8 cellular contexts compared by ENCODE assay signal in genomic region chr5:74684900-74685851, GRCh38. TPM values are rescaled to one million over a fixed set of nuclear protein-coding genes. Genes with fewer than 3 reads are reported as not detected.
DNase-seq lines count a peak whose midpoint lies in the region; ATAC-seq and TF ChIP-seq lines count a peak whose summit lies in the region.

Gene HEXB (plus strand): TSS chr5:74685233. CDS start chr5:74685261, 28 bp downstream.

- H3K4me1 Mint-ChIP-seq in activated T-helper 1 cell treated with anti-CD3 and anti-CD28 coated beads, Interleukin-12 subunit alpha, Interleukin-12 subunit beta, Interleukin-2, Interleukin-4 antibody, amounts not matched to agents 30 ng/mL and 10 ng/mL and 1 ng/mL, durations not matched to agents 14 hours and 24 hours and 36 hours (ENCODE audit: low read depth) = peaks cover 23% of the 10 kb centered on the region
- H3K4me1 Mint-ChIP-seq in naive B cell = peaks cover 14 to 25% (median 22%) of the 10 kb centered on the region in 3 donors
- H3K4me1 Mint-ChIP-seq in stimulated activated effector memory CD8-positive, alpha-beta T cell treated with anti-CD3 and anti-CD28 coated beads, Interleukin-12 subunit alpha, Interleukin-12 subunit beta, amount 100 ng/mL, for 72 hours = peaks cover 17% of the 10 kb centered on the region

- H3K27me3 Mint-ChIP-seq in activated T-helper 1 cell treated with anti-CD3 and anti-CD28 coated beads, Interleukin-12 subunit alpha, Interleukin-12 subunit beta, Interleukin-2, Interleukin-4 antibody, amounts not matched to agents 30 ng/mL and 10 ng/mL and 1 ng/mL, durations not matched to agents 14 hours and 24 hours and 36 hours (ENCODE audit: insufficient read depth) = peaks cover 14% of the 10 kb centered on the region
- no peaks in the 10 kb centered on the region for H3K27me3 Mint-ChIP-seq in naive B cell

- TF ChIP-seq CTCF in GM20000 (IDR thresholded peaks at IDR 0.05; ENCODE audit: extremely low read depth, missing control alignments) = peak; percentile 2

- peak; percentile 75 to 76 for ATAC-seq in naive B cell (ENCODE audit: low read depth in 2 of 2)
- peak; percentile 97 for ATAC-seq in stimulated activated effector memory CD8-positive, alpha-beta T cell treated with anti-CD3 and anti-CD28 coated beads, Interleukin-12 subunit alpha, Interleukin-12 subunit beta, amount 100 ng/mL, for 72 hours

- peak within 1 kb of the TSS; percentile 90 for H3K4me3 Mint-ChIP-seq in activated T-helper 1 cell treated with anti-CD3 and anti-CD28 coated beads, Interleukin-12 subunit alpha, Interleukin-12 subunit beta, Interleukin-2, Interleukin-4 antibody, amounts not matched to agents 30 ng/mL and 10 ng/mL and 1 ng/mL, durations not matched to agents 14 hours and 24 hours and 36 hours
- peak within 1 kb of the TSS; percentile 75 to 94 (median 88) for H3K4me3 Mint-ChIP-seq in naive B cell
- peak within 1 kb of the TSS; percentile 72 for H3K4me3 Mint-ChIP-seq in stimulated activated effector memory CD8-positive, alpha-beta T cell treated with anti-CD3 and anti-CD28 coated beads, Interleukin-12 subunit alpha, Interleukin-12 subunit beta, amount 100 ng/mL, for 72 hours

- DNase-seq in DMS114 treated with DMSO at 0.1 percent for 48 hours (lab: John Stamatoyannopoulos, UW; ENCODE audit: unreplicated experiment) = peak; percentile 50
- peak; percentile 90 for DNase-seq in GM20000 (ENCODE audit: low spot score)
- peak; percentile 89 for DNase-seq in HT1080 (ENCODE audit: low read depth)
- DNase-seq in RKO (ENCODE audit: low spot score) = peak; percentile 93
- DNase-seq in activated T-helper 1 cell treated with anti-CD3 and anti-CD28 coated beads, Interleukin-12 subunit alpha, Interleukin-12 subunit beta, Interleukin-2, Interleukin-4 antibody, amounts not matched to agents 30 ng/mL and 10 ng/mL and 1 ng/mL, durations not matched to agents 14 hours and 24 hours and 36 hours (ENCODE audit: low spot score) = peak; percentile 83
- peak; percentile 77 for DNase-seq in fibroblast of gingiva (ENCODE audit: low read depth)
- peak; percentile 74 for DNase-seq in naive B cell
- peak; percentile 73 to 91 for DNase-seq in stimulated activated effector memory CD8-positive, alpha-beta T cell treated with anti-CD3 and anti-CD28 coated beads, Interleukin-12 subunit alpha, Interleukin-12 subunit beta, amount 100 ng/mL, for 72 hours (ENCODE audit: low spot score in 2 of 2)

- intact Hi-C loops in activated T-helper 1 cell treated with anti-CD3 and anti-CD28 coated beads, Interleukin-12 subunit alpha, Interleukin-12 subunit beta, Interleukin-2, Interleukin-4 antibody, amounts not matched to agents 30 ng/mL and 10 ng/mL and 1 ng/mL, durations not matched to agents 14 hours and 24 hours and 36 hours (cut with micrococcal nuclease) = loop anchor here (1.0 to 10.0 kb wide), 10 partner anchors 44 to 1120 kb away; partner anchors contain the start of genes ANKRA2, ANKRD31, ENC1 and FAM169A

- peaks cover 16% of the 10 kb centered on the region for H3K36me3 Mint-ChIP-seq in activated T-helper 1 cell treated with anti-CD3 and anti-CD28 coated beads, Interleukin-12 subunit alpha, Interleukin-12 subunit beta, Interleukin-2, Interleukin-4 antibody, amounts not matched to agents 30 ng/mL and 10 ng/mL and 1 ng/mL, durations not matched to agents 14 hours and 24 hours and 36 hours (ENCODE audit: low read depth)
- peaks cover 0 to 5% of the 10 kb centered on the region in 2 donors for H3K36me3 Mint-ChIP-seq in naive B cell
- H3K36me3 Mint-ChIP-seq in stimulated activated effector memory CD8-positive, alpha-beta T cell treated with anti-CD3 and anti-CD28 coated beads, Interleukin-12 subunit alpha, Interleukin-12 subunit beta, amount 100 ng/mL, for 72 hours = peaks cover 11% of the 10 kb centered on the region

- H3K9me3 Mint-ChIP-seq in activated T-helper 1 cell treated with anti-CD3 and anti-CD28 coated beads, Interleukin-12 subunit alpha, Interleukin-12 subunit beta, Interleukin-2, Interleukin-4 antibody, amounts not matched to agents 30 ng/mL and 10 ng/mL and 1 ng/mL, durations not matched to agents 14 hours and 24 hours and 36 hours = no peaks in the 10 kb centered on the region
- no peaks in the 10 kb centered on the region for H3K9me3 Mint-ChIP-seq in naive B cell
- no peaks in the 10 kb centered on the region for H3K9me3 Mint-ChIP-seq in stimulated activated effector memory CD8-positive, alpha-beta T cell treated with anti-CD3 and anti-CD28 coated beads, Interleukin-12 subunit alpha, Interleukin-12 subunit beta, amount 100 ng/mL, for 72 hours

- H3K27ac Mint-ChIP-seq in activated T-helper 1 cell treated with anti-CD3 and anti-CD28 coated beads, Interleukin-12 subunit alpha, Interleukin-12 subunit beta, Interleukin-2, Interleukin-4 antibody, amounts not matched to agents 30 ng/mL and 10 ng/mL and 1 ng/mL, durations not matched to agents 14 hours and 24 hours and 36 hours = peak within 1 kb of the TSS; percentile 71
- peak within 1 kb of the TSS; percentile 74 to 93 (median 90) for H3K27ac Mint-ChIP-seq in naive B cell
- peak within 1 kb of the TSS; percentile 64 for H3K27ac Mint-ChIP-seq in stimulated activated effector memory CD8-positive, alpha-beta T cell treated with anti-CD3 and anti-CD28 coated beads, Interleukin-12 subunit alpha, Interleukin-12 subunit beta, amount 100 ng/mL, for 72 hours

RNA-seq across cellular contexts. Expression of gene HEXB, which starts in this region (rescaled TPM):
- total RNA-seq in HT1080 (2014; rRNA removed; shearing (Covaris generic)) = 180 and 185 TPM in 2 replicates
- polyA plus RNA-seq in HT1080 (2015; cell fraction: cytosol; rRNA removed) = 154 and 162 TPM in 2 replicates
- polyA plus RNA-seq in HT1080 (2015; cell fraction: nucleus; rRNA removed) = 174 and 178 TPM in 2 replicates
- 62.7 and 71.4 TPM in 2 replicates for total RNA-seq in activated T-helper 1 cell treated with anti-CD3 and anti-CD28 coated beads, Interleukin-12 subunit alpha, Interleukin-12 subunit beta, Interleukin-2, Interleukin-4 antibody, amounts not matched to agents 30 ng/mL and 10 ng/mL and 1 ng/mL, durations not matched to agents 14 hours and 24 hours and 36 hours
- 10 to 100 TPM; 62.4 to 87.8 (median 69.8) TPM for polyA plus RNA-seq in naive B cell (ENCODE audit: low read depth in 6 of 6)

Comparison
In these comparisons a context has a peak if more than half of its experiments do, and no peak if none do; other contexts are left out.
1. Peak in every context shown above with its lines: DNase-seq and ATAC-seq.